Comparison of ENCODE assay signal across 11 cellular contexts in genomic region chr12:104736307-104736706, GRCh38.
DNase-seq lines count a peak whose midpoint lies in the region; ATAC-seq lines count a peak whose summit lies in the region.
"Had no signal": no experiment of that assay in that cellular context is flagged by ENCODE, and none has a peak within 500 bp of the region (broad histone marks: within the 10 kb centered on the region; RNA-seq: fewer than 3 reads in every experiment).

No MANE protein-coding gene starts in this region.

- ATAC-seq in activated naive CD8-positive, alpha-beta T cell treated with anti-CD3 and anti-CD28 coated beads, Interleukin-2, amount 10 ng/mL, durations not matched to agents 7 days and 5 days (ENCODE audit: low read depth): no peak
- ATAC-seq in HG02885 (IDR thresholded peaks at IDR 0.05; ENCODE audit: poor library complexity, unreplicated experiment) (no peak), GM19023 (IDR thresholded peaks at IDR 0.05; ENCODE audit: unreplicated experiment) (no peak), GM19463 (IDR thresholded peaks at IDR 0.05; ENCODE audit: unreplicated experiment) (no peak)
- ATAC-seq: K562 had no signal

- no peaks in the 10 kb centered on the region for H3K9me3 Mint-ChIP-seq in activated naive CD8-positive, alpha-beta T cell treated with anti-CD3 and anti-CD28 coated beads, Interleukin-2, amount 10 ng/mL, durations not matched to agents 7 days and 5 days

- no peak overlapping the region for H3K27ac Mint-ChIP-seq in activated naive CD8-positive, alpha-beta T cell treated with anti-CD3 and anti-CD28 coated beads, Interleukin-2, amount 10 ng/mL, durations not matched to agents 7 days and 5 days

- POLR2A ChIA-PET in activated naive CD8-positive, alpha-beta T cell treated with anti-CD3 and anti-CD28 coated beads, Interleukin-2, amount 10 ng/mL, durations not matched to agents 7 days and 5 days (lab: Charles Lee): no interaction called here

- peak; percentile 4 for DNase-seq in A172 (ENCODE audit: low spot score)
- DNase-seq in DMS79 treated with DMSO at 0.1 percent for 48 hours (lab: John Stamatoyannopoulos, UW): peak; percentile 19
- no peak for DNase-seq in activated naive CD8-positive, alpha-beta T cell treated with anti-CD3 and anti-CD28 coated beads, Interleukin-2, amount 10 ng/mL, durations not matched to agents 7 days and 5 days
- DNase-seq in hepatic stellate cell (ENCODE audit: low spot score): peak; percentile 50
- no peak for DNase-seq in DMS53 treated with DMSO at 0.1 percent for 48 hours (lab: John Stamatoyannopoulos, UW; ENCODE audit: unreplicated experiment)
- DNase-seq: activated naive CD4-positive, alpha-beta T cell treated with Interleukin-2 at 50 U/mL for 16 hours; PC-9 had no signal

- H3K36me3 Mint-ChIP-seq in activated naive CD8-positive, alpha-beta T cell treated with anti-CD3 and anti-CD28 coated beads, Interleukin-2, amount 10 ng/mL, durations not matched to agents 7 days and 5 days: peaks cover 4% of the 10 kb centered on the region

- peaks cover 70% of the 10 kb centered on the region for H3K4me1 Mint-ChIP-seq in activated naive CD8-positive, alpha-beta T cell treated with anti-CD3 and anti-CD28 coated beads, Interleukin-2, amount 10 ng/mL, durations not matched to agents 7 days and 5 days

- H3K27me3 Mint-ChIP-seq in activated naive CD8-positive, alpha-beta T cell treated with anti-CD3 and anti-CD28 coated beads, Interleukin-2, amount 10 ng/mL, durations not matched to agents 7 days and 5 days: no peaks in the 10 kb centered on the region

- peak overlapping the region; percentile 13 for H3K4me3 Mint-ChIP-seq in activated naive CD8-positive, alpha-beta T cell treated with anti-CD3 and anti-CD28 coated beads, Interleukin-2, amount 10 ng/mL, durations not matched to agents 7 days and 5 days

Comparison
In these comparisons a context has a peak if more than half of its experiments do, and no peak if none do; other contexts are left out.
1. DNase-seq: peak in A172 (single experiment), DMS79 treated with DMSO at 0.1 percent for 48 hours (single experiment) and hepatic stellate cell (single experiment); none in activated naive CD8-positive, alpha-beta T cell treated with anti-CD3 and anti-CD28 coated beads, Interleukin-2, amount 10 ng/mL, durations not matched to agents 7 days and 5 days (single experiment) and DMS53 treated with DMSO at 0.1 percent for 48 hours (single experiment).